In the genomic region with DNA sequence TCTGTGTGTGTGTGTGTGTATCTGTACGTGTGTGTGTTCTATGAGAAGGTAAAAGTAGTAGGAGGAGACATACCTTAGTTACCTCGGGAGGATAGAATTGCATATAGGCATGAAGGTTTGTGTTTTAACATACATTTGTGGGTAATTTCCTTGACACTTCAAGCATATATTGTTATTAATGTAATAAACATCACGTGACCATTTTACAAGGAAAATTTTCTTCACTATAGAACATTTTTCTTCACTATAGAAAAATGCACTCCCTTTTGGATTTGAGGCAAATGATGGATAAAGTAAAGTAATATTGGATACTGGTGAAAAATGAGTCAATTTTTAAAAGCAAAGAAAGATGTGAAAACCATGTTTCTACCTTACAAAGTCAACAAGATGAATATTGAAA, we compare ENCODE assay signal across 26 cellular contexts.
"Had no signal": no experiment of that assay in that cellular context is flagged by ENCODE, and none has a peak within 500 bp of the region (broad histone marks: within the 10 kb centered on the region; RNA-seq: fewer than 3 reads in every experiment).

No MANE protein-coding gene starts in this region.

- H3K27ac ChIP-seq: stomach, suprapubic skin, testis, thoracic aorta, thyroid gland, tibial artery, tibial nerve, transverse colon, upper lobe of left lung, upper lobe of right lung, uterus, vagina had no signal

- ATAC-seq: stimulated activated effector memory CD8-positive, alpha-beta T cell treated with anti-CD3 and anti-CD28 coated beads, Interleukin-12 subunit alpha, Interleukin-12 subunit beta, amount 100 ng/mL, for 72 hours; stimulated activated memory B cell treated with anti-CD40 and anti-IgM and Interleukin-4, amounts not matched to agents 10 μg/mL and 1 μg/mL and 100 μg/mL, for 72 hours; stimulated activated naive B cell treated with anti-CD40 and anti-IgM and Interleukin-4, amounts not matched to agents 10 μg/mL and 1 μg/mL and 100 μg/mL, for 72 hours; stimulated activated naive CD8-positive, alpha-beta T cell treated with anti-CD3 and anti-CD28 coated beads, Interleukin-15, amount 100 ng/mL, for 72 hours; stimulated activated naive CD8-positive, alpha-beta T cell treated with anti-CD3 and anti-CD28 coated beads, Interleukin-15, Interleukin-2, amounts not matched to agents 100 U/mL and 50 U/mL, for 24 hours; upper lobe of right lung had no signal

- DNase-seq: stimulated activated CD4-positive, alpha-beta T cell treated with anti-CD3 and anti-CD28 coated beads, Interleukin-2, amount 100 ng/mL, for 48 hours; stimulated activated CD4-positive, alpha-beta T cell treated with anti-CD3 and anti-CD28 coated beads, Interleukin-4, amount 100 ng/mL, for 1 hour; stimulated activated CD4-positive, alpha-beta T cell treated with anti-CD3 and anti-CD28 coated beads, Interleukin-4, amount 100 ng/mL, for 24 hours; stimulated activated CD4-positive, alpha-beta T cell treated with anti-CD3 and anti-CD28 coated beads, Interleukin-4, amount 100 ng/mL, for 4 hours; stimulated activated CD8-positive, alpha-beta memory T cell treated with anti-CD3 and anti-CD28 coated beads, Interleukin-4, amount 100 ng/mL, for 48 hours; stimulated activated naive B cell treated with anti-CD40 and anti-IgM and Interleukin-4, amounts not matched to agents 10 μg/mL and 1 μg/mL and 100 μg/mL, for 72 hours; stimulated activated naive CD4-positive, alpha-beta T cell; stimulated activated naive CD4-positive, alpha-beta T cell treated with Interleukin-2 at 50 U/mL for 16 hours; stimulated activated naive CD8-positive, alpha-beta T cell treated with anti-CD3 and anti-CD28 coated beads, Interleukin-15, amount 100 ng/mL, for 72 hours; stimulated activated naive CD8-positive, alpha-beta T cell treated with anti-CD3 and anti-CD28 coated beads, Interleukin-15, Interleukin-2, amounts not matched to agents 100 U/mL and 50 U/mL, for 24 hours; stomach; substantia nigra; testis; thyroid gland; tibial artery; transverse colon; upper lobe of left lung; upper lobe of right lung; uterus had no signal

- H3K9me3 ChIP-seq: suprapubic skin, testis, thoracic aorta, thyroid gland, tibial artery, tibial nerve, transverse colon, uterus, vagina had no signal

- FAIRE-seq: urothelium cell line had no signal

- H3K36me3 ChIP-seq: stomach, suprapubic skin, thoracic aorta, thyroid gland, tibial artery, tibial nerve, transverse colon, upper lobe of left lung, upper lobe of right lung, uterus, vagina had no signal

- H3K27me3 ChIP-seq: stomach, suprapubic skin, testis, thyroid gland, tibial artery, tibial nerve, transverse colon, upper lobe of left lung, upper lobe of right lung, uterus, vagina had no signal

- H3K4me3 ChIP-seq: stomach, suprapubic skin, testis, thoracic aorta, thyroid gland, tibial artery, tibial nerve, transverse colon, upper lobe of left lung, upper lobe of right lung, uterus, vagina had no signal

- H3K4me1 ChIP-seq: stomach, suprapubic skin, testis, thyroid gland, tibial artery, tibial nerve, transverse colon, upper lobe of left lung, upper lobe of right lung, uterus, vagina had no signal
